21 cellular contexts compared by ENCODE assay signal in genomic region chr13:64266024-64266423, GRCh38.
DNase-seq lines count a peak whose midpoint lies in the region; ATAC-seq, FAIRE-seq and TF ChIP-seq lines count a peak whose summit lies in the region.
"Had no signal": no experiment of that assay in that cellular context is flagged by ENCODE, and none has a peak within 500 bp of the region (broad histone marks: within the 10 kb centered on the region; RNA-seq: fewer than 3 reads in every experiment).

No MANE protein-coding gene starts in this region.

- H3K4me2 ChIP-seq in HepG2 (ENCODE audit: low read depth, low read length) (no peak overlapping the region), IMR-90 (ENCODE audit: low read depth, low read length) (no peak overlapping the region), K562 (ENCODE audit: insufficient read depth, low read length) (no peak overlapping the region)
- H3K4me2 ChIP-seq: BLaER1 had no signal

- DNase-seq in HepG2 (ENCODE audit: low spot score), result no peak
- DNase-seq in right lobe of liver, result no peak
- DNase-seq in IMR-90, result no peak
- no peak for DNase-seq in K562 (ENCODE audit: extremely low read depth in 1 of 4, low spot score in 3 of 4)
- DNase-seq in activated CD4-positive, alpha-beta T cell treated with anti-CD3 and anti-CD28 coated beads for 1 hour, result no peak
- DNase-seq in mesothelial cell of epicardium (ENCODE audit: low spot score in 2 of 2, unreplicated experiment in 2 of 2), result no peak
- DNase-seq in stimulated activated CD4-positive, alpha-beta T cell treated with anti-CD3 and anti-CD28 coated beads, Interleukin-4, amount 100 ng/mL, for 1 hour, result no peak
- DNase-seq: ACHN; BE2C; C1 segment of cervical spinal cord; CD4-positive, alpha-beta memory T cell; CD4-positive, CD25-positive, alpha-beta regulatory T cell; CD8-positive, alpha-beta memory T cell; COR-L47; DMS79 treated with DMSO at 0.1 percent for 48 hours; GF-D8 had no signal

- no peak overlapping the region for H3K9ac ChIP-seq in HepG2 (ENCODE audit: insufficient read depth, low read depth, low read length)
- no peak overlapping the region for H3K9ac ChIP-seq in IMR-90 (ENCODE audit: low read depth, low read length)
- H3K9ac ChIP-seq in K562 (ENCODE audit: insufficient read depth in 1 of 2, low read depth in 2 of 2, low read length in 2 of 2), result no peak overlapping the region
- H3K9ac ChIP-seq: BLaER1 had no signal

- H2AK5ac ChIP-seq in IMR-90 (ENCODE audit: low read depth, low read length), result no peak overlapping the region

- H3K9me3 ChIP-seq in HepG2 (ENCODE audit: low read length) (peaks cover 35% of the 10 kb centered on the region), right lobe of liver (no peaks in the 10 kb centered on the region), IMR-90 (ENCODE audit: control insufficient read depth, insufficient read depth, low read length) (peaks cover 2% of the 10 kb centered on the region), K562 (replicated peaks; ENCODE audit: control insufficient read depth, insufficient read depth, low read depth, low read length) (no peaks in the 10 kb centered on the region; the same call in 1 of the 2 replicates)
- H3K9me3 ChIP-seq: BE2C had no signal

- H3K4me3 ChIP-seq in HepG2 (replicated peaks in 1 of 3; ENCODE audit: insufficient read depth in 1 of 3, low read depth in 2 of 3, low read length in 3 of 3) (no peak overlapping the region), right lobe of liver (no peak overlapping the region), IMR-90 (ENCODE audit: insufficient read depth, low read depth, low read length) (no peak overlapping the region), K562 (no peak overlapping the region)
- H3K4me3 ChIP-seq: BLaER1 had no signal

- no peak overlapping the region for H3K4me3 Mint-ChIP-seq in mesothelial cell of epicardium
- H3K4me3 Mint-ChIP-seq: CD14-positive monocyte; CD4-positive, alpha-beta memory T cell; CD4-positive, CD25-positive, alpha-beta regulatory T cell; CD8-positive, alpha-beta memory T cell had no signal

- no peak overlapping the region for H2BK15ac ChIP-seq in IMR-90 (ENCODE audit: low read depth, low read length)

- H3K4me1 ChIP-seq in HepG2 (ENCODE audit: insufficient read depth, low read length), result no peaks in the 10 kb centered on the region
- no peaks in the 10 kb centered on the region for H3K4me1 ChIP-seq in right lobe of liver
- no peaks in the 10 kb centered on the region for H3K4me1 ChIP-seq in IMR-90 (ENCODE audit: control insufficient read depth, insufficient read depth, low read length)
- H3K4me1 ChIP-seq in K562 (replicated peaks in 1 of 2; ENCODE audit: control insufficient read depth in 2 of 2, insufficient read depth in 2 of 2, low read length in 2 of 2), result no peaks in the 10 kb centered on the region
- H3K4me1 ChIP-seq: BE2C, BLaER1 had no signal

- intact Hi-C loops in HepG2 (cut with micrococcal nuclease; ENCODE audit: unreplicated experiment), result no loop called here
- intact Hi-C loops in right lobe of liver (cut with DNase I), result no loop called here
- intact Hi-C loops in IMR-90 (cut with micrococcal nuclease), result no loop called here
- intact Hi-C loops in K562 (cut with micrococcal nuclease), result no loop called here

- TF ChIP-seq RAD21 in HepG2 (CRISPR knock-in tag; IDR thresholded peaks at IDR 0.05) (no peak), IMR-90 (IDR thresholded peaks at IDR 0.05; ENCODE audit: low read length) (no peak), K562 (CRISPR knock-in tag; conservative IDR thresholded peaks at IDR 0.05 in 1 of 2, IDR thresholded peaks at IDR 0.05 in 1 of 2) (no peak)

- no peak overlapping the region for H4K91ac ChIP-seq in IMR-90 (ENCODE audit: insufficient read depth, low read depth, low read length)

- H3K36me3 ChIP-seq in HepG2 (replicated peaks in 1 of 2; ENCODE audit: control insufficient read depth in 1 of 2, insufficient read depth in 2 of 2, low read length in 2 of 2), result no peaks in the 10 kb centered on the region
- H3K36me3 ChIP-seq in right lobe of liver, result no peaks in the 10 kb centered on the region
- H3K36me3 ChIP-seq in IMR-90 (ENCODE audit: control insufficient read depth, insufficient read depth, low read length), result no peaks in the 10 kb centered on the region
- no peaks in the 10 kb centered on the region for H3K36me3 ChIP-seq in K562 (ENCODE audit: control insufficient read depth, insufficient read depth, low read length)
- H3K36me3 ChIP-seq: BE2C, BLaER1 had no signal

- no peak overlapping the region for H4K8ac ChIP-seq in IMR-90 (ENCODE audit: low read depth in 2 of 2, low read length in 2 of 2)

- H3K27ac ChIP-seq in HepG2 (ENCODE audit: extremely low read length, insufficient read depth, low read length) (no peak overlapping the region), right lobe of liver (no peak overlapping the region), IMR-90 (ENCODE audit: insufficient read depth, low read length) (no peak overlapping the region), K562 (ENCODE audit: extremely low read depth, low read depth, low read length) (no peak overlapping the region)
- H3K27ac ChIP-seq: 22Rv1, BLaER1 had no signal

- H3K9me1 ChIP-seq in IMR-90 (ENCODE audit: insufficient read depth, low read length) (no peaks in the 10 kb centered on the region), K562 (ENCODE audit: control insufficient read depth, insufficient read depth, low read length) (no peaks in the 10 kb centered on the region)

- POLR2A ChIA-PET in HepG2 (lab: Yijun Ruan, JAX) (no interaction called here), IMR-90 (lab: Charles Lee; ENCODE audit: unreplicated experiment) (no interaction called here), K562 (lab: Yijun Ruan, JAX) (no interaction called here)

- peaks cover 35% of the 10 kb centered on the region for H3K9me3 Mint-ChIP-seq in mesothelial cell of epicardium

- no peak overlapping the region for H3K14ac ChIP-seq in IMR-90 (replicated peaks; ENCODE audit: low read depth, low read length)

- H2BK120ac ChIP-seq in IMR-90 (ENCODE audit: low read depth, low read length), result no peak overlapping the region

- ATAC-seq in HepG2 (no peak), right lobe of liver (no peak), IMR-90 (ENCODE audit: low read depth) (no peak), K562 (no peak)

- no peaks in the 10 kb centered on the region for H3K27me3 ChIP-seq in HepG2 (ENCODE audit: control insufficient read depth in 1 of 2, insufficient read depth in 2 of 2, low read length in 2 of 2)
- no peaks in the 10 kb centered on the region for H3K27me3 ChIP-seq in right lobe of liver
- no peaks in the 10 kb centered on the region for H3K27me3 ChIP-seq in IMR-90 (ENCODE audit: control insufficient read depth, insufficient read depth, low read length)
- no peaks in the 10 kb centered on the region for H3K27me3 ChIP-seq in K562 (ENCODE audit: control insufficient read depth in 2 of 2, insufficient read depth in 2 of 2, low read length in 2 of 2)
- H3K27me3 ChIP-seq: BE2C, BLaER1 had no signal

- TF ChIP-seq POLR2A in HepG2 (IDR thresholded peaks at IDR 0.05; ENCODE audit: insufficient read depth in 1 of 2, low read depth in 2 of 2, low read length in 2 of 2) (no peak), right lobe of liver (IDR thresholded peaks at IDR 0.05) (no peak), IMR-90 (IDR thresholded peaks at IDR 0.05; ENCODE audit: low read depth, low read length) (no peak), K562 (conservative IDR thresholded peaks at IDR 0.05) (no peak)

- FAIRE-seq in HepG2 (lab: Jason Lieb, UNC), result no peak
- FAIRE-seq in K562 (lab: Jason Lieb, UNC), result no peak
- FAIRE-seq: GM12891, GM19239 had no signal

- no TSS peak for BruUV-seq in HepG2 (replicated peaks; lab: Mats Ljungman, UMichigan)
- BruUV-seq in IMR-90 (replicated peaks; lab: Mats Ljungman, UMichigan), result no TSS peak
- BruUV-seq in K562 (replicated peaks; lab: Mats Ljungman, UMichigan), result no TSS peak

- TF ChIP-seq CTCF in HepG2 (CRISPR knock-in tag; IDR thresholded peaks at IDR 0.05), result no peak
- TF ChIP-seq CTCF in right lobe of liver (IDR thresholded peaks at IDR 0.05), result no peak
- no peak for TF ChIP-seq CTCF in IMR-90 (conservative IDR thresholded peaks at IDR 0.05; ENCODE audit: low read depth, low read length)
- TF ChIP-seq CTCF in K562 (IDR thresholded peaks at IDR 0.05 in 2 of 3, conservative IDR thresholded peaks at IDR 0.05 in 1 of 3; ENCODE audit: insufficient read depth in 2 of 3, low read depth in 1 of 3, low read length in 3 of 3), result no peak
- no peak for TF ChIP-seq CTCF in mesothelial cell of epicardium (IDR thresholded peaks at IDR 0.05; ENCODE audit: unreplicated experiment)

- H3K18ac ChIP-seq in IMR-90 (ENCODE audit: low read depth, low read length), result no peak overlapping the region

- no peak overlapping the region for H2AK9ac ChIP-seq in IMR-90 (replicated peaks; ENCODE audit: low read depth, low read length, poor library complexity)

- H3K23ac ChIP-seq in IMR-90 (ENCODE audit: low read depth, low read length), result no peak overlapping the region

- H4K5ac ChIP-seq in IMR-90 (ENCODE audit: low read depth, low read length), result no peak overlapping the region

- peaks cover 4% of the 10 kb centered on the region for H3K36me3 Mint-ChIP-seq in mesothelial cell of epicardium
- H3K36me3 Mint-ChIP-seq: CD14-positive monocyte; CD4-positive, alpha-beta memory T cell; CD4-positive, CD25-positive, alpha-beta regulatory T cell; CD8-positive, alpha-beta memory T cell had no signal

- H3K56ac ChIP-seq in IMR-90 (ENCODE audit: extremely low read depth, insufficient read depth, low read length), result no peak overlapping the region

- no peaks in the 10 kb centered on the region for H3K27me3 Mint-ChIP-seq in mesothelial cell of epicardium (ENCODE audit: low read depth)
- H3K27me3 Mint-ChIP-seq: CD4-positive, alpha-beta memory T cell; CD4-positive, CD25-positive, alpha-beta regulatory T cell; CD8-positive, alpha-beta memory T cell had no signal

- H3K27ac Mint-ChIP-seq in mesothelial cell of epicardium, result no peak overlapping the region
- H3K27ac Mint-ChIP-seq: CD14-positive monocyte; CD4-positive, alpha-beta memory T cell; CD4-positive, CD25-positive, alpha-beta regulatory T cell; CD8-positive, alpha-beta memory T cell had no signal

- H2AFZ ChIP-seq in HepG2 (ENCODE audit: low read length) (no peak overlapping the region), IMR-90 (replicated peaks; ENCODE audit: low read length, poor library complexity) (no peak overlapping the region), K562 (ENCODE audit: low read depth, low read length) (no peak overlapping the region)

- in situ Hi-C loops in HepG2 (cut with HindIII; ENCODE audit: extremely low pct_ligation_motif_present, low pct_unique_long_range_greater_than_20kb) (no loop called here), IMR-90 (cut with MboI; ENCODE audit: low sequenced_read_pairs) (no loop called here), K562 (cut with MboI) (no loop called here)

- CTCF ChIA-PET in HepG2 (lab: Yijun Ruan, JAX; ENCODE audit: low intra/inter-chr PET ratio, low total read pairs), result no interaction called here
- CTCF ChIA-PET in IMR-90 (lab: Yijun Ruan, JAX), result no interaction called here
- CTCF ChIA-PET in K562 (lab: Yijun Ruan, JAX; ENCODE audit: low intra/inter-chr PET ratio), result no interaction called here

- H2BK20ac ChIP-seq in IMR-90 (ENCODE audit: low read depth, low read length), result no peak overlapping the region

- H4K20me1 ChIP-seq in HepG2 (ENCODE audit: insufficient read depth, low read length), result no peaks in the 10 kb centered on the region
- H4K20me1 ChIP-seq in IMR-90 (ENCODE audit: insufficient read depth, low read length), result no peaks in the 10 kb centered on the region
- no peaks in the 10 kb centered on the region for H4K20me1 ChIP-seq in K562 (replicated peaks; ENCODE audit: control insufficient read depth, insufficient read depth, low read length)
- H4K20me1 ChIP-seq: BLaER1 had no signal

- H3K4me1 Mint-ChIP-seq in mesothelial cell of epicardium, result no peaks in the 10 kb centered on the region
- H3K4me1 Mint-ChIP-seq: CD14-positive monocyte; CD4-positive, alpha-beta memory T cell; CD4-positive, CD25-positive, alpha-beta regulatory T cell; CD8-positive, alpha-beta memory T cell had no signal

- no peak overlapping the region for H3K4ac ChIP-seq in IMR-90 (ENCODE audit: low read depth, low read length)

- no peak overlapping the region for H2BK5ac ChIP-seq in IMR-90 (ENCODE audit: low read depth, low read length, poor library complexity, severe bottlenecking)

- TF ChIP-seq EP300 in HepG2 (IDR thresholded peaks at IDR 0.05; ENCODE audit: low read depth in 2 of 2, low read length in 2 of 2) (no peak), HepG2 (CRISPR knock-in tag; IDR thresholded peaks at IDR 0.05; ENCODE audit: borderline replicate concordance) (no peak), K562 (IDR thresholded peaks at IDR 0.05; ENCODE audit: low read length) (no peak)

- dilution Hi-C loops in IMR-90 (cut with HindIII; ENCODE audit: low sequenced_read_pairs, unreplicated experiment), result no loop called here

- H3K79me2 ChIP-seq in HepG2 (ENCODE audit: insufficient read depth, low read length) (no peaks in the 10 kb centered on the region), K562 (ENCODE audit: control insufficient read depth, insufficient read depth, low read length) (no peaks in the 10 kb centered on the region)

- no peaks in the 10 kb centered on the region for H3K79me1 ChIP-seq in IMR-90 (ENCODE audit: low read depth in 1 of 2, low read length in 2 of 2)

Comparison
In these comparisons a context has a peak if more than half of its experiments do, and no peak if none do; other contexts are left out.
1. Of the 241 proteins assayed by ChIP-seq in both HepG2 and K562: peak only in HepG2: none; only in K562: MAFG; in both: MAFF and MAFK; in neither: 238.